ENCODE assay signal across 10 cellular contexts in the genomic region with DNA sequence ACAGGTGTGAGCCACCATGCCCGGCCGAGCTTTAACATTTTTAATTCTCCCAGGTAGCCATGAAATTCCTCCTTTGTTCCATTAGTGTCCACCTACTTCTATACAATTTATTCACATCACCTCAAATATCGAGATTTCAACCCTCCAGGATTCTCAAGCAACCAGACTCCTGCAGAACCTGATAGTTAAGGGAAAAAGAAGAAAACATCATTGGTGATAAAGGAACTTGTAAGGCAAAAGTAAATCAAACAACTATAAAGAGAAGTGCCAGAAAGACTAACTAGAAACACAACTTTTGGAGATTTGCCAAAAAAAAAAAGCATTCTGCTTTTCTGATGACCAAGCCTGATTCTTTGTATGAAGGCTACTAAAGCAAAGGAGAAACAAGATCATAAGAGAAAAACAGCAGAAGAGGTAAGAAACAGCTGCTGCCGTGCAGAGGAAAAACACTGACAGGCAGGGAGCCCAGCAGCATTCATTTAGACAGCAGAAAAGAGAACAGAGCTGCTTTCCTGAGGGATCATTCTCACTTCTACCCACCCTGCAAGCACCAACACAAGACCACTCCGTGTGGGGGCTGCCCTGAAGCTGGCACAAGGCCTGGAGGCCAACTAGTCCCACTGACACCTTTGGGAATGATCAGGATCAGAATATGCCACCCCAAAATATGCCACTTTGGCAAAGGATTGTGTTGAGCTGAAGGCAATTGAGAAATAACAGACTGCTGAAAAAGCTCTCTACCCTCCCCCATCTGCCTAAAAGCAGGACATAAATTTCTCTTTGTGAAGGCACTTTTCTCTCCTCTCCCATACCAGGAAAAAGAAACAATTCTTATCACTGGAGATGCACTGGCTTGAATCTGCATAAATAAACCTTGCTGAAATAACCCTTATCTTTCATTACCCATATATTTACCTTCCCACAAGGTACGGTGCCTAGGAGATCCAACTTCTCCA.
DNase-seq lines count a peak whose midpoint lies in the region; ATAC-seq and TF ChIP-seq lines count a peak whose summit lies in the region.
"Had no signal": no experiment of that assay in that cellular context is flagged by ENCODE, and none has a peak within 500 bp of the region (broad histone marks: within the 10 kb centered on the region; RNA-seq: fewer than 3 reads in every experiment).

No MANE protein-coding gene starts in this region.

- CTCF ChIA-PET in CD8-positive, alpha-beta memory T cell (lab: Charles Lee) = no interaction called here
- CTCF ChIA-PET in A673 (lab: Charles Lee) = no interaction called here

- H3K79me2 ChIP-seq in trophoblast cell (ENCODE audit: control insufficient read depth, insufficient read depth, low read length, poor library complexity) = no peaks in the 10 kb centered on the region

- no peaks in the 10 kb centered on the region for H3K27me3 ChIP-seq in CD8-positive, alpha-beta memory T cell (ENCODE audit: insufficient read depth, low read length, poor library complexity, severe bottlenecking)
- H3K27me3 ChIP-seq in trophoblast cell (ENCODE audit: insufficient read depth, low read length) (no peaks in the 10 kb centered on the region), A673 (replicated peaks; ENCODE audit: insufficient read depth, low read depth, low read length, poor library complexity) (no peaks in the 10 kb centered on the region)

- H3K4me1 Mint-ChIP-seq in CD8-positive, alpha-beta memory T cell = no peaks in the 10 kb centered on the region

- peak overlapping the region; percentile 26 for H2BK12ac ChIP-seq in trophoblast cell (ENCODE audit: low read length)

- peak overlapping the region; percentile 7 for H4K91ac ChIP-seq in trophoblast cell (ENCODE audit: low read depth, low read length)

- no peak for TF ChIP-seq POLR2A in GM18505 (IDR thresholded peaks at IDR 0.05; ENCODE audit: borderline replicate concordance, extremely low read depth, insufficient read depth, insufficient read length)

- H4K12ac ChIP-seq in trophoblast cell (ENCODE audit: low read depth, low read length) = no peak overlapping the region

- no peak overlapping the region for H3K23ac ChIP-seq in trophoblast cell (ENCODE audit: low read length)

- H3K4me3 ChIP-seq in CD8-positive, alpha-beta memory T cell (ENCODE audit: low read length) = no peak overlapping the region
- H3K4me3 ChIP-seq in SK-N-MC = peak overlapping the region; percentile 55
- no peak overlapping the region for H3K4me3 ChIP-seq in trophoblast cell (ENCODE audit: low read depth, low read length)
- no peak overlapping the region for H3K4me3 ChIP-seq in A673 (ENCODE audit: low read depth, low read length, poor library complexity, severe bottlenecking)

- no peak overlapping the region for H3K4me3 Mint-ChIP-seq in CD8-positive, alpha-beta memory T cell
- H3K4me3 Mint-ChIP-seq: activated naive CD8-positive, alpha-beta T cell had no signal

- H2AK5ac ChIP-seq in trophoblast cell (ENCODE audit: low read length) = no peak overlapping the region

- no peak for TF ChIP-seq CTCF in A673 (conservative IDR thresholded peaks at IDR 0.05; ENCODE audit: low read depth, low read length)

- H3K4me1 ChIP-seq in CD8-positive, alpha-beta memory T cell (ENCODE audit: insufficient read depth, low read length) = no peaks in the 10 kb centered on the region
- H3K4me1 ChIP-seq in trophoblast cell (ENCODE audit: control insufficient read depth in 1 of 2, insufficient read depth in 2 of 2, low read length in 2 of 2) (peaks cover 5 to 10% of the 10 kb centered on the region in 2 experiments), A673 (ENCODE audit: insufficient read depth, low read length, poor library complexity, severe bottlenecking) (no peaks in the 10 kb centered on the region)

- no peak overlapping the region for H3K9ac ChIP-seq in SK-N-MC (ENCODE audit: insufficient read length)
- H3K9ac ChIP-seq in trophoblast cell (ENCODE audit: low read length) = no peak overlapping the region

- ATAC-seq in GM18505 (IDR thresholded peaks at IDR 0.05; ENCODE audit: unreplicated experiment) = no peak

- H3K79me1 ChIP-seq in trophoblast cell (ENCODE audit: low read length) = peaks cover 14% of the 10 kb centered on the region

- peak overlapping the region; percentile 49 for H3K4me2 ChIP-seq in trophoblast cell (ENCODE audit: low read length)

- no peak overlapping the region for H3K14ac ChIP-seq in trophoblast cell (ENCODE audit: low read length)

- WGBS in trophoblast cell (ENCODE audit: extremely low coverage, insufficient coverage, insufficient read length) = no CpG with 5 or more reads among the region's 6 CpGs

- no peaks in the 10 kb centered on the region for H3K36me3 Mint-ChIP-seq in CD8-positive, alpha-beta memory T cell
- H3K36me3 Mint-ChIP-seq: activated naive CD8-positive, alpha-beta T cell had no signal

- H3K9me3 Mint-ChIP-seq in CD8-positive, alpha-beta memory T cell = no peaks in the 10 kb centered on the region

- no peak overlapping the region for H2BK120ac ChIP-seq in trophoblast cell (ENCODE audit: insufficient read depth, low read length, poor library complexity)

- no peak overlapping the region for H3K27ac Mint-ChIP-seq in CD8-positive, alpha-beta memory T cell
- H3K27ac Mint-ChIP-seq: activated naive CD8-positive, alpha-beta T cell had no signal

- peak overlapping the region; percentile 10 for H2BK5ac ChIP-seq in trophoblast cell (ENCODE audit: low read depth, low read length, poor library complexity)

- DNase-seq in CD8-positive, alpha-beta memory T cell = no peak
- no peak for DNase-seq in SK-N-MC (ENCODE audit: low read depth, low spot score)
- peak; percentile 29 for DNase-seq in globus pallidus (ENCODE audit: low spot score)
- DNase-seq in trophoblast cell = no peak
- no peak for DNase-seq in A673 (ENCODE audit: low spot score)
- no peak for DNase-seq in HT-29 (ENCODE audit: low spot score)
- no peak for DNase-seq in GF-D8 (lab: John Stamatoyannopoulos, UW)
- DNase-seq: DND-41 had no signal

- intact Hi-C loops in A673 (cut with micrococcal nuclease; ENCODE audit: unreplicated experiment) = no loop called here

- H2AFZ ChIP-seq in trophoblast cell (ENCODE audit: insufficient read depth, low read length, poor library complexity) = no peak overlapping the region

- POLR2A ChIA-PET in CD8-positive, alpha-beta memory T cell (lab: Charles Lee) = no interaction called here
- POLR2A ChIA-PET in A673 (lab: Charles Lee; ENCODE audit: low non-redundant PET) = no interaction called here

- peak overlapping the region; percentile 55 for H3K27ac ChIP-seq in CD8-positive, alpha-beta memory T cell (ENCODE audit: low read depth, low read length)
- peak overlapping the region; percentile 59; the same call in 1 of the 2 replicates for H3K27ac ChIP-seq in SK-N-MC
- H3K27ac ChIP-seq in trophoblast cell (ENCODE audit: low read depth, low read length) = peak overlapping the region; percentile 70
- no peak overlapping the region for H3K27ac ChIP-seq in A673 (ENCODE audit: low read depth, low read length, poor library complexity, severe bottlenecking)

- H3K18ac ChIP-seq in trophoblast cell (ENCODE audit: low read length) = no peak overlapping the region

- no peaks in the 10 kb centered on the region for H3K36me3 ChIP-seq in CD8-positive, alpha-beta memory T cell (ENCODE audit: insufficient read depth, low read length)
- H3K36me3 ChIP-seq in SK-N-MC (ENCODE audit: insufficient read depth, low read length) = no peaks in the 10 kb centered on the region
- H3K36me3 ChIP-seq in trophoblast cell (ENCODE audit: control insufficient read depth in 1 of 2, insufficient read depth in 2 of 2, low read length in 2 of 2) = no peaks in the 10 kb centered on the region
- H3K36me3 ChIP-seq in A673 (ENCODE audit: insufficient read depth, low read length, poor library complexity, severe bottlenecking) = no peaks in the 10 kb centered on the region

- no peak overlapping the region for H4K8ac ChIP-seq in trophoblast cell (ENCODE audit: low read depth, low read length)

- H3K27me3 Mint-ChIP-seq in CD8-positive, alpha-beta memory T cell = peaks cover 0 to 15% of the 10 kb centered on the region in 2 donors
- H3K27me3 Mint-ChIP-seq: activated naive CD8-positive, alpha-beta T cell had no signal

- H3K4ac ChIP-seq in trophoblast cell (ENCODE audit: low read depth, low read length) = no peak overlapping the region

- BruUV-seq in A673 (replicated peaks; lab: Mats Ljungman, UMichigan) = no TSS peak

- no peaks in the 10 kb centered on the region for H3K9me3 ChIP-seq in CD8-positive, alpha-beta memory T cell (ENCODE audit: low read length)
- H3K9me3 ChIP-seq in SK-N-MC (ENCODE audit: low read depth, low read length) = no peaks in the 10 kb centered on the region
- H3K9me3 ChIP-seq in trophoblast cell (ENCODE audit: insufficient read depth, low read depth, low read length) = no peaks in the 10 kb centered on the region
- H3K9me3 ChIP-seq in A673 (ENCODE audit: low read depth, low read length, poor library complexity, severe bottlenecking) = no peaks in the 10 kb centered on the region
